ENCODE assay signal across 29 cellular contexts in the genomic region with DNA sequence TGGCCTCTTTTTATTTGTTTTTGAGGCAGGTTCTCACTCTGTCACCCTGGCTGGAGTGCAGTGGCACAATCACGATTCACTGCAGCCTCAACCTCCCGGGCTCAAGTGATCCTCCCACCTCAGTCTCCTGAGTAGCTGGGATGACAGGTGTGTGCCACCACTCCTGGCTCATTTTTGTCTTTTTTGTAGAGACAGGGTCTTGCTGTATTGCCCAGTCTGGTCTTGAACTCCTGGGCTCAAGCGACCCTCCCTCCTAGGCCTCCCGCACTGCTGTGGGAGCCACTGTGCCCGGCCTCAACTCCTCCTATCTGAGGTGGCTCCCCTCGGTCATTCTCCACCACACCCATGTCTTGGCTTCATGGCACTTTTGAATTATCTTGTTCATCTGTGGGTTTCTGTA. TPM values are rescaled to one million over a fixed set of nuclear protein-coding genes. Genes with fewer than 3 reads are reported as not detected.
"Had no signal": no experiment of that assay in that cellular context is flagged by ENCODE, and none has a peak within 500 bp of the region (broad histone marks: within the 10 kb centered on the region; RNA-seq: fewer than 3 reads in every experiment).

No MANE protein-coding gene starts in this region.

- DNase-seq: islet precursor cell; left ventricle myocardium inferior; mesendoderm; naive B cell; natural killer cell; nephron progenitor cell; ovary; retina; sigmoid colon; small intestine; spleen; stimulated activated CD4-positive, alpha-beta T cell treated with anti-CD3 and anti-CD28 coated beads, Interleukin-4, amount 100 ng/mL, for 24 hours; stimulated activated naive CD4-positive, alpha-beta T cell; tibial artery; trophoblast cell; upper lobe of right lung had no signal

- H3K27me3 ChIP-seq: ovary, sigmoid colon had no signal

- H3K4me2 ChIP-seq: neural progenitor cell had no signal

- H3K27ac ChIP-seq: left ventricle myocardium inferior, neural progenitor cell, ovary, sigmoid colon, spleen, suprapubic skin, thoracic aorta, tibial artery, upper lobe of right lung had no signal

- H2AFZ ChIP-seq: neural progenitor cell had no signal

- H3K9ac ChIP-seq: neural progenitor cell had no signal

- H3K4me1 ChIP-seq: neural progenitor cell, spleen, suprapubic skin, tibial artery, upper lobe of right lung had no signal

- H3K9me3 ChIP-seq: left ventricle myocardium inferior, ovary, sigmoid colon, spleen, suprapubic skin, thoracic aorta, tibial artery, upper lobe of right lung had no signal

- FAIRE-seq: small intestine, urothelium cell line had no signal

- H3K4me3 ChIP-seq: lung, neural progenitor cell, ovary, sigmoid colon, spleen, suprapubic skin, thoracic aorta, tibial artery, upper lobe of right lung had no signal

- ATAC-seq: natural killer cell; right cardiac atrium; stimulated activated effector memory CD8-positive, alpha-beta T cell treated with anti-CD3 and anti-CD28 coated beads, Interleukin-12 subunit alpha, Interleukin-12 subunit beta, amount 100 ng/mL, for 72 hours; upper lobe of right lung had no signal

- H3K36me3 ChIP-seq: neural progenitor cell, ovary, sigmoid colon, spleen, suprapubic skin, thoracic aorta, tibial artery, upper lobe of right lung had no signal

RNA-seq across cellular contexts. Expression of gene CKM, which starts 8.0 kb away (rescaled TPM):
- total RNA-seq: kidney epithelial cell, mesothelial cell of epicardium, mononuclear cell, natural killer cell, omental fat pad, progenitor cell of endocrine pancreas, subcutaneous adipose tissue, suprapubic skin had no signal

RNA-seq across cellular contexts. Expression of gene KLC3, which starts 25.8 kb away (rescaled TPM):
- total RNA-seq: left ventricle myocardium inferior, natural killer cell, right cardiac atrium, sigmoid colon, subcutaneous adipose tissue, thoracic aorta had no signal
- polyA plus RNA-seq: small intestine had no signal
